In genomic region chrX:24168807-24169206, GRCh38 we compare ENCODE assay signal across 11 cellular contexts. TPM values are rescaled to one million over a fixed set of nuclear protein-coding genes. Genes with fewer than 3 reads are reported as not detected.
DNase-seq lines count a peak whose midpoint lies in the region; ATAC-seq and TF ChIP-seq lines count a peak whose summit lies in the region.
"Had no signal": no experiment of that assay in that cellular context is flagged by ENCODE, and none has a peak within 500 bp of the region (broad histone marks: within the 10 kb centered on the region; RNA-seq: fewer than 3 reads in every experiment).

No MANE protein-coding gene starts in this region.

- H3K27me3 ChIP-seq in HUES6 (ENCODE audit: control insufficient read depth, insufficient read depth, low read length), result no peaks in the 10 kb centered on the region

- no peak overlapping the region for H3K4me3 ChIP-seq in HUES6 (ENCODE audit: low read depth, low read length)

- H3K9ac ChIP-seq in HUES6 (ENCODE audit: low read length), result no peak overlapping the region

- peaks cover 26% of the 10 kb centered on the region for H3K4me1 ChIP-seq in HUES6 (ENCODE audit: control insufficient read depth, insufficient read depth, low read length)

- ATAC-seq in activated CD4-positive, CD25-positive, alpha-beta regulatory T cell treated with anti-CD3 and anti-CD28 coated beads, Interleukin-2, amount 50 U/mL, for 24 hours, result peak; percentile 93 to 96
- ATAC-seq in HG02610 (IDR thresholded peaks at IDR 0.05; ENCODE audit: unreplicated experiment) (peak; percentile 90), left cardiac atrium (no peak)

- H3K9me3 Mint-ChIP-seq in osteocyte (ENCODE audit: unreplicated experiment), result no peaks in the 10 kb centered on the region

- peak overlapping the region; percentile 78 for H3K27ac Mint-ChIP-seq in osteocyte (ENCODE audit: unreplicated experiment)

- peaks cover 60% of the 10 kb centered on the region for H3K4me1 Mint-ChIP-seq in osteocyte (ENCODE audit: unreplicated experiment)

- H3K9me3 ChIP-seq in HUES6 (ENCODE audit: control insufficient read depth, insufficient read depth, low read depth, low read length), result no peaks in the 10 kb centered on the region

- H3K27me3 Mint-ChIP-seq in osteocyte (ENCODE audit: unreplicated experiment), result no peaks in the 10 kb centered on the region

- peaks cover 24% of the 10 kb centered on the region for H3K36me3 Mint-ChIP-seq in osteocyte (ENCODE audit: unreplicated experiment)

- no peak overlapping the region for H3K4me3 Mint-ChIP-seq in osteocyte (ENCODE audit: unreplicated experiment)

- DNase-seq in activated CD4-positive, CD25-positive, alpha-beta regulatory T cell treated with anti-CD3 and anti-CD28 coated beads, Interleukin-2, amount 50 U/mL, for 72 hours, result no peak
- DNase-seq in osteocyte (ENCODE audit: extremely low spot score, unreplicated experiment), result no peak
- DNase-seq in NCI-H1048 (lab: John Stamatoyannopoulos, UW), result no peak
- DNase-seq in cerebellum (ENCODE audit: low spot score), result no peak
- no peak for DNase-seq in left cardiac atrium
- DNase-seq: NCI-H2081 treated with DMSO at 0.1 percent for 48 hours had no signal

- no peak for TF ChIP-seq CTCF in osteocyte (IDR thresholded peaks at IDR 0.05)

- H3K36me3 ChIP-seq in HUES6 (ENCODE audit: control insufficient read depth, insufficient read depth, low read length), result peaks cover 22% of the 10 kb centered on the region

- H3K27ac ChIP-seq in HUES6 (ENCODE audit: low read depth, low read length), result peak overlapping the region; percentile 58; the same call in 1 of the 2 replicates
- H3K27ac ChIP-seq: 22Rv1, epithelial cell of prostate had no signal

- intact Hi-C loops in left cardiac atrium (cut with DNase I), result no loop called here

RNA-seq across cellular contexts. Expression of gene ZFX, which starts 19.3 kb away (rescaled TPM):
- total RNA-seq in osteocyte (84.6 and 90.0 TPM in 2 replicates), cerebellum (68.5 TPM), left cardiac atrium (10 to 100 TPM; 29.7 to 57.3 TPM)

Comparison
In these comparisons a context has a peak if more than half of its experiments do, and no peak if none do; other contexts are left out.
1. ATAC-seq: peak in activated CD4-positive, CD25-positive, alpha-beta regulatory T cell treated with anti-CD3 and anti-CD28 coated beads, Interleukin-2, amount 50 U/mL, for 24 hours (2 of 2) and HG02610 (single experiment); none in left cardiac atrium (0 of 2).